Comparison of ENCODE assay signal across 31 cellular contexts in the genomic region with DNA sequence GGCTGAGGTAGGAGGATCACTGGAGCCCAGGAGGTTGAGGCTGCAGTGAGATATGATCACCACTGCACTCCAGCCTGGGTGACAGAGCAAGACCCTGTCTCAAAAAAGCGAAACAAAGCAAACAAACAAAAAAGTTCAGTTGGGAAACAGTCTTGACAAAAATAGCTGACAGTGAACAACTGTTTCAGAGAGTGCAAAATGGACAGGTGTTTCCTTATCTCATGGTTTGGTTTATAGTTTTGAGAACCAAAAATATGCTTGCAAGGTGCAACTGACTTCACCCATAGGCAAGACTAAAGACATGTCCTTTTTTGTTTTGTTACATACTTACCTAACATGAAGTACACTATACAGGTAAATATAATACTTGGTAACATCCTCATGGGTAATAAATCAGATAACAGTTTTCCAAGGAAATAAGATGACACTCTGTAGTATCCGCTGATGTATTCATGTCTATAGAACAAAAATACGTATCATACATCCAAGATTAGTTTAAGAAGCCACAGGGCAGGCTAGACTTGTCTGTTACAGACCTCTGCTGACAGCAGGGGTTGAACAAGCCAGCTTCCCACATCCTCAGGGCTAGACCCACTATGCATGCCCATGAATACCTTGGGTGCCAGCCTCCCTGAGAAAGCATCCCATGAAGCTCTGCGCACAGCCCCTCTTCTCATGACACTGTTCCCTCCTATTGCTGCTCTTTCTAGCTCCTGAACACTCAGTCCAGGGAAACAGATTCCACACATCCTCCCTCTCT. TPM values are rescaled to one million over a fixed set of nuclear protein-coding genes. Genes with fewer than 3 reads are reported as not detected.
"Had no signal": no experiment of that assay in that cellular context is flagged by ENCODE, and none has a peak within 500 bp of the region (broad histone marks: within the 10 kb centered on the region; RNA-seq: fewer than 3 reads in every experiment).

No MANE protein-coding gene starts in this region.

- H2AFZ ChIP-seq: PC-9 had no signal

- H3K9me3 ChIP-seq: MG63 had no signal

- H3K27me3 ChIP-seq: brain microvascular endothelial cell, MG63 had no signal

- H3K4me2 ChIP-seq: PC-9 had no signal

- H3K27ac ChIP-seq: brain microvascular endothelial cell, PC-9, VCaP had no signal

- DNase-seq: activated B cell treated with CpG ODN at 0.5 μM for 24 hours; activated CD4-positive, alpha-beta memory T cell treated with anti-CD3 and anti-CD28 coated beads, Interleukin-2, amount 10 ng/mL, durations not matched to agents 7 days and 5 days; activated CD4-positive, alpha-beta T cell treated with anti-CD3 and anti-CD28 coated beads for 48 hours; activated CD4-positive, CD25-positive, alpha-beta regulatory T cell treated with anti-CD3 and anti-CD28 coated beads, Interleukin-2, amount 50 U/mL, for 72 hours; activated gamma-delta T cell; activated naive CD4-positive, alpha-beta T cell treated with anti-CD3 and anti-CD28 coated beads for 36 hours; activated naive CD8-positive, alpha-beta T cell treated with anti-CD3 and anti-CD28 coated beads for 36 hours; activated T-cell treated with anti-CD3 and anti-CD28 coated beads, Interleukin-2, amount 50 U/mL, for 1 hour; amniotic stem cell; aorta; brain microvascular endothelial cell; central memory CD4-positive, alpha-beta T cell; Karpas-422; MG63; MV-4-11; NCI-H1092; NCI-H1436 treated with DMSO at 0.1 percent for 48 hours; NCI-H1694 treated with DMSO at 0.1 percent for 48 hours; NCI-H2029; NCI-H2171; NCI-H510A; NCI-H526; NCI-H748 treated with DMSO at 0.1 percent for 48 hours; PC-9; Right ventricle myocardium superior; SW 1271; T-helper 1 cell; T-helper 2 cell; T-helper 9 cell had no signal

- H3K4me3 ChIP-seq: MG63, PC-9 had no signal

- H3K36me3 ChIP-seq: brain microvascular endothelial cell, MG63 had no signal

RNA-seq across cellular contexts. Expression of a gene that starts 59.3 kb away (rescaled TPM):
- total RNA-seq: OCI-LY7 had no signal
